Comparison of ENCODE assay signal across 1 cellular context in genomic region chr13:97492257-97492656, GRCh38.
TF ChIP-seq lines count a peak whose summit lies in the region.

No MANE protein-coding gene starts in this region.

TF ChIP-seq in HepG2, 621 proteins besides CTCF, POLR2A, EP300 and RAD21 (continued from another document):
- TF ChIP-seq ARID3A (IDR thresholded peaks at IDR 0.05; ENCODE audit: low read depth, low read length): no peak
- no peak for TF ChIP-seq ZNF878 (CRISPR knock-in tag; IDR thresholded peaks at IDR 0.05)
- no peak for TF ChIP-seq MAFG (CRISPR knock-in tag; IDR thresholded peaks at IDR 0.05)
- no peak for TF ChIP-seq ZEB1 (IDR thresholded peaks at IDR 0.05; ENCODE audit: insufficient replicate concordance, low read depth)
- TF ChIP-seq RARA (CRISPR knock-in tag; IDR thresholded peaks at IDR 0.05): peak; percentile 55
- TF ChIP-seq CC2D1A (CRISPR knock-in tag; IDR thresholded peaks at IDR 0.05): no peak
- TF ChIP-seq ZNF761 (CRISPR knock-in tag; conservative IDR thresholded peaks at IDR 0.05): no peak
- no peak for TF ChIP-seq ZNF563 (CRISPR knock-in tag; IDR thresholded peaks at IDR 0.05)
- TF ChIP-seq SOX5 (CRISPR knock-in tag; IDR thresholded peaks at IDR 0.05; ENCODE audit: borderline replicate concordance): peak; percentile 72
TF ChIP-seq in HepG2: peak in this region for 13.
